ENCODE assay signal across 11 cellular contexts in the genomic region with DNA sequence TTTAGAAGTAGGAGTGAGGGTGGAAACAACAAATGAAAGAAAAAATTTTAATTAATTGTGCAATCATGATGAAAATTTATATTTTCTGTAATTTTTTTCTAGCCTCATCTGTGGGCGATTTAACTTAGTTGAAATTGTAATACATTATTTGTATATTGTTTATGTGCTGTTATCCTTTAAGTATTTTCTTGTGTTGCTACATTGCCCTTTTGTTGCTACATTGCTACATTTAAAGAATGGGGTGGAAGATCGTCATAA.
DNase-seq lines count a peak whose midpoint lies in the region; ATAC-seq and TF ChIP-seq lines count a peak whose summit lies in the region.
"Had no signal": no experiment of that assay in that cellular context is flagged by ENCODE, and none has a peak within 500 bp of the region (broad histone marks: within the 10 kb centered on the region; RNA-seq: fewer than 3 reads in every experiment).

No MANE protein-coding gene starts in this region.

- POLR2A ChIA-PET in SK-N-SH (lab: Yijun Ruan, JAX) = no interaction called here

- peaks cover 4 to 21% of the 10 kb centered on the region in 2 experiments; a peak in 2 of 4 replicates for H3K4me1 ChIP-seq in SK-N-SH (ENCODE audit: control insufficient read depth in 1 of 2, insufficient read depth in 2 of 2, low read depth in 1 of 2, low read length in 1 of 2)
- H3K4me1 ChIP-seq in KMS-11 (ENCODE audit: low read depth, poor library complexity, severe bottlenecking) = peaks cover 47% of the 10 kb centered on the region

- peak overlapping the region; percentile 62; the same call in 1 of the 2 replicates for H2AFZ ChIP-seq in SK-N-SH (ENCODE audit: low read depth)
- peak overlapping the region; percentile 55 for H2AFZ ChIP-seq in KMS-11 (ENCODE audit: low read depth)

- no peaks in the 10 kb centered on the region for H3K27me3 ChIP-seq in SK-N-SH (ENCODE audit: insufficient read depth)
- no peaks in the 10 kb centered on the region for H3K27me3 ChIP-seq in KMS-11 (ENCODE audit: insufficient read depth, low read depth)
- H3K27me3 ChIP-seq: upper lobe of left lung had no signal

- no peak for TF ChIP-seq RAD21 in SK-N-SH (IDR thresholded peaks at IDR 0.05; ENCODE audit: low read length)

- TF ChIP-seq EP300 in SK-N-SH (IDR thresholded peaks at IDR 0.05; ENCODE audit: borderline replicate concordance in 1 of 2, low read depth in 1 of 2, low read length in 1 of 2) = no peak

- peak overlapping the region; percentile 96 for H3K27ac Mint-ChIP-seq in T-helper 17 cell
- H3K27ac Mint-ChIP-seq in naive B cell = peak overlapping the region; percentile 72 to 98 (median 95)
- H3K27ac Mint-ChIP-seq in osteocyte (ENCODE audit: unreplicated experiment) = no peak overlapping the region

- H3K36me3 ChIP-seq in SK-N-SH (replicated peaks in 1 of 2; ENCODE audit: control insufficient read depth in 1 of 2, insufficient read depth in 2 of 2, low read length in 1 of 2) (peaks cover 4 to 24% of the 10 kb centered on the region in 2 experiments), KMS-11 (ENCODE audit: insufficient read depth) (no peaks in the 10 kb centered on the region)
- H3K36me3 ChIP-seq: upper lobe of left lung had no signal

- H3K4me2 ChIP-seq in SK-N-SH (peak overlapping the region; percentile 84; the same call in 1 of the 2 replicates), KMS-11 (peak overlapping the region; percentile 35; the same call in 1 of the 2 replicates)

- H3K36me3 Mint-ChIP-seq in T-helper 17 cell (ENCODE audit: low read depth) = no peaks in the 10 kb centered on the region
- H3K36me3 Mint-ChIP-seq in naive B cell = peaks cover 10 to 12% of the 10 kb centered on the region in 2 donors
- H3K36me3 Mint-ChIP-seq in osteocyte (ENCODE audit: unreplicated experiment) = peaks cover 10% of the 10 kb centered on the region

- 41% methylated on average over 2 of the region's 2 CpGs for WGBS in SK-N-SH (ENCODE audit: low lambda C conversion rate)

- peaks cover 34% of the 10 kb centered on the region for H3K4me1 Mint-ChIP-seq in T-helper 17 cell
- H3K4me1 Mint-ChIP-seq in naive B cell = peaks cover 48 to 66% (median 61%) of the 10 kb centered on the region in 3 donors
- H3K4me1 Mint-ChIP-seq in osteocyte (ENCODE audit: unreplicated experiment) = peaks cover 22% of the 10 kb centered on the region

- H3F3A ChIP-seq in SK-N-SH (replicated peaks; ENCODE audit: insufficient read depth) = peaks cover 15% of the 10 kb centered on the region

- H3K79me2 ChIP-seq in SK-N-SH (ENCODE audit: insufficient read depth) (peaks cover 37% of the 10 kb centered on the region), KMS-11 (ENCODE audit: insufficient read depth, low read depth) (no peaks in the 10 kb centered on the region)

- TF ChIP-seq CTCF in SK-N-SH (IDR thresholded peaks at IDR 0.05) (no peak), KMS-11 (conservative IDR thresholded peaks at IDR 0.05; ENCODE audit: low read depth, low read length) (no peak), osteocyte (IDR thresholded peaks at IDR 0.05) (no peak)

- no peaks in the 10 kb centered on the region for H3K9me2 ChIP-seq in SK-N-SH

- H3K9ac ChIP-seq in SK-N-SH (no peak overlapping the region), KMS-11 (peak overlapping the region; percentile 58; the same call in 1 of the 2 replicates)

- H3K27ac ChIP-seq in SK-N-SH (ENCODE audit: low read depth in 2 of 2, low read length in 1 of 2) (0 out of 4 replicates have a peak overlapping the region, but pooled peaks of 1 of the 2 experiments have one; percentile 23), KMS-11 (peak overlapping the region; percentile 70)

- CTCF ChIA-PET in SK-N-SH (lab: Yijun Ruan, JAX) = interaction anchor here (0.7 to 13.3 kb wide), 12 partner anchors 9 to 196 kb away, joined by 3 to 262 read pairs (median 4); no protein-coding TSS in a partner anchor

- no peak for ATAC-seq in SK-N-SH treated with all-trans-retinoic acid at 6 μM for 48 hours
- ATAC-seq in T-helper 17 cell = no peak
- no peak for ATAC-seq in naive B cell (ENCODE audit: low read depth in 2 of 2)
- no peak for ATAC-seq in HG03571 (IDR thresholded peaks at IDR 0.05; ENCODE audit: unreplicated experiment)
- ATAC-seq in Right ventricle myocardium inferior = no peak

- H3K4me3 ChIP-seq in SK-N-SH (ENCODE audit: low read depth in 2 of 2, low read length in 1 of 2) = no peak overlapping the region; a peak in 1 of 4 replicates
- H3K4me3 ChIP-seq in KMS-11 (IDR thresholded peaks at IDR 0.05; ENCODE audit: insufficient read depth, low read depth, low read length) = no peak overlapping the region
- H3K4me3 ChIP-seq: lung had no signal

- DNase-seq in SK-N-SH (no peak), T-helper 17 cell (no peak), naive B cell (no peak), osteocyte (ENCODE audit: extremely low spot score, unreplicated experiment) (no peak), Right ventricle myocardium inferior (ENCODE audit: missing footprints) (no peak)
- DNase-seq: Right ventricle myocardium superior had no signal

- intact Hi-C loops in Right ventricle myocardium inferior (cut with DNase I) = no loop called here

- H3K27me3 Mint-ChIP-seq in T-helper 17 cell = no peaks in the 10 kb centered on the region
- H3K27me3 Mint-ChIP-seq in naive B cell = no peaks in the 10 kb centered on the region
- H3K27me3 Mint-ChIP-seq in osteocyte (ENCODE audit: unreplicated experiment) = no peaks in the 10 kb centered on the region

- peaks cover 8 to 12% (median 11%) of the 10 kb centered on the region in 7 donors for H3K9me3 Mint-ChIP-seq in naive B cell
- H3K9me3 Mint-ChIP-seq in osteocyte (ENCODE audit: unreplicated experiment) = peaks cover 9% of the 10 kb centered on the region

- H4K20me1 ChIP-seq in SK-N-SH (ENCODE audit: insufficient read depth) (no peaks in the 10 kb centered on the region), KMS-11 (ENCODE audit: insufficient read depth) (no peaks in the 10 kb centered on the region)

- H3K9me3 ChIP-seq in SK-N-SH (peaks cover 10% of the 10 kb centered on the region), T-helper 17 cell (ENCODE audit: control insufficient read depth, low read length, poor library complexity, severe bottlenecking) (peaks cover 5% of the 10 kb centered on the region)

- peak overlapping the region; percentile 95 for H3K4me3 Mint-ChIP-seq in T-helper 17 cell
- H3K4me3 Mint-ChIP-seq in naive B cell = peak overlapping the region in 6 of 8 donors; percentile 1 to 89 (median 82)
- H3K4me3 Mint-ChIP-seq in osteocyte (ENCODE audit: unreplicated experiment) = no peak overlapping the region

TF ChIP-seq in SK-N-SH, 30 proteins besides CTCF, POLR2A, EP300 and RAD21:
- TF ChIP-seq, protein P1, sequence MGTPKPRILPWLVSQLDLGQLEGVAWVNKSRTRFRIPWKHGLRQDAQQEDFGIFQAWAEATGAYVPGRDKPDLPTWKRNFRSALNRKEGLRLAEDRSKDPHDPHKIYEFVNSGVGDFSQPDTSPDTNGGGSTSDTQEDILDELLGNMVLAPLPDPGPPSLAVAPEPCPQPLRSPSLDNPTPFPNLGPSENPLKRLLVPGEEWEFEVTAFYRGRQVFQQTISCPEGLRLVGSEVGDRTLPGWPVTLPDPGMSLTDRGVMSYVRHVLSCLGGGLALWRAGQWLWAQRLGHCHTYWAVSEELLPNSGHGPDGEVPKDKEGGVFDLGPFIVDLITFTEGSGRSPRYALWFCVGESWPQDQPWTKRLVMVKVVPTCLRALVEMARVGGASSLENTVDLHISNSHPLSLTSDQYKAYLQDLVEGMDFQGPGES (IDR thresholded peaks at IDR 0.05; ENCODE audit: low read depth, low read length) = no peak
TF ChIP-seq in SK-N-SH: peak in this region for 0.

TF ChIP-seq in SK-N-SH treated with all-trans-retinoic acid at 6 μM for 48 hours, 23 proteins besides CTCF, POLR2A, EP300 and RAD21 (continues in another document):
- no peak for TF ChIP-seq CSDC2 (CRISPR knock-in tag; IDR thresholded peaks at IDR 0.05)
- TF ChIP-seq OSR1 (CRISPR knock-in tag; IDR thresholded peaks at IDR 0.05) = no peak
- no peak for TF ChIP-seq RARB (CRISPR knock-in tag; IDR thresholded peaks at IDR 0.05)
- no peak for TF ChIP-seq TCF4 (CRISPR knock-in tag; IDR thresholded peaks at IDR 0.05; ENCODE audit: borderline replicate concordance)
- TF ChIP-seq ZC3H10 (CRISPR knock-in tag; IDR thresholded peaks at IDR 0.05) = no peak
- TF ChIP-seq, protein P2, sequence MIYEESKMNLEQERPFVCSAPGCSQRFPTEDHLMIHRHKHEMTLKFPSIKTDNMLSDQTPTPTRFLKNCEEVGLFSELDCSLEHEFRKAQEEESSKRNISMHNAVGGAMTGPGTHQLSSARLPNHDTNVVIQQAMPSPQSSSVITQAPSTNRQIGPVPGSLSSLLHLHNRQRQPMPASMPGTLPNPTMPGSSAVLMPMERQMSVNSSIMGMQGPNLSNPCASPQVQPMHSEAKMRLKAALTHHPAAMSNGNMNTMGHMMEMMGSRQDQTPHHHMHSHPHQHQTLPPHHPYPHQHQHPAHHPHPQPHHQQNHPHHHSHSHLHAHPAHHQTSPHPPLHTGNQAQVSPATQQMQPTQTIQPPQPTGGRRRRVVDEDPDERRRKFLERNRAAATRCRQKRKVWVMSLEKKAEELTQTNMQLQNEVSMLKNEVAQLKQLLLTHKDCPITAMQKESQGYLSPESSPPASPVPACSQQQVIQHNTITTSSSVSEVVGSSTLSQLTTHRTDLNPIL (CRISPR knock-in tag; IDR thresholded peaks at IDR 0.05; ENCODE audit: low read depth) = no peak
- TF ChIP-seq ZNF8 (CRISPR knock-in tag; IDR thresholded peaks at IDR 0.05) = no peak
- TF ChIP-seq ZFP30 (CRISPR knock-in tag; IDR thresholded peaks at IDR 0.05) = no peak
- no peak for TF ChIP-seq BACH2 (CRISPR knock-in tag; IDR thresholded peaks at IDR 0.05; ENCODE audit: borderline replicate concordance)
- no peak for TF ChIP-seq ESRRG (CRISPR knock-in tag; IDR thresholded peaks at IDR 0.05)
- no peak for TF ChIP-seq ZNF70 (CRISPR knock-in tag; IDR thresholded peaks at IDR 0.05)
